In the genomic region with DNA sequence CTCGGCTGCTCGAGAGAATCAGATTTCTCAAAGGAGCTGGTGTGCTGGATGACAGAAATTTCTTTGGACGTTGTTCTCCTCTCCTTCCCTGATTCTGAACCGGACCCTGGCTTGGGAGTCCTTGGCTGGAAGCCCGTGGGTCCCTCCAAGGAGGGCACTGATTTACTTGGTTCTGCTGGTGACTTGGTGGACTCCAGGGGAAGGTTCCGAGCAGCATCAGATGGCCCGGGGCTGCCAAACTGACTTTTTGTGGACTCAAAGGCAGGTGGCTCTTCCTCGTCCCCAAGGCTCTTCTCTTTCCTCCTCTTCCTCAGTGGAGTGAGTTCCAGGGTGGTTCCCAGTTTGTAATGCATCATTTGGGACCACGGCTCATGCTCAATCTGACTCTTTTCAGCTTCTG, we compare ENCODE assay signal across 23 cellular contexts.
DNase-seq lines count a peak whose midpoint lies in the region; ATAC-seq and TF ChIP-seq lines count a peak whose summit lies in the region.
"Had no signal": no experiment of that assay in that cellular context is flagged by ENCODE, and none has a peak within 500 bp of the region (broad histone marks: within the 10 kb centered on the region; RNA-seq: fewer than 3 reads in every experiment).

No MANE protein-coding gene starts in this region.

- no peaks in the 10 kb centered on the region for H3K36me3 Mint-ChIP-seq in endodermal cell (ENCODE audit: low read depth)

- CTCF ChIA-PET in PC-3 (lab: Charles Lee) = no interaction called here

- intact Hi-C loops in PC-3 (cut with micrococcal nuclease) = no loop called here
- intact Hi-C loops in stomach (cut with DNase I; ENCODE audit: low total_unique reads) = no loop called here
- intact Hi-C loops in thyroid gland (cut with DNase I) = loop anchor here (10.0 kb wide), 2 partner anchors 442 to 582 kb away; a partner anchor contains a TSS

- POLR2A ChIA-PET in PC-3 (lab: Charles Lee; ENCODE audit: unreplicated experiment) = no interaction called here

- DNase-seq in DND-41 = no peak
- no peak for DNase-seq in PC-3
- peak; percentile 21 for DNase-seq in endodermal cell
- DNase-seq in stomach = peak; percentile 11
- no peak for DNase-seq in thyroid gland
- DNase-seq: Calu3; CD8-positive, alpha-beta memory T cell; GM23248; H9; HFFc6; MM.1S; NCI-H2029; NCI-H526 treated with DMSO at 0.1 percent for 48 hours; Right ventricle myocardium superior; RPMI8226 had no signal

- no peaks in the 10 kb centered on the region for H3K9me3 Mint-ChIP-seq in endodermal cell
- H3K9me3 Mint-ChIP-seq: H9, HFFc6 had no signal

- H3K27me3 ChIP-seq in DND-41 (ENCODE audit: insufficient read depth, low read length, poor library complexity) (no peaks in the 10 kb centered on the region), PC-3 (ENCODE audit: low read length) (no peaks in the 10 kb centered on the region), endodermal cell (ENCODE audit: control insufficient read depth, insufficient read depth, low read length, poor library complexity, severe bottlenecking) (no peaks in the 10 kb centered on the region), stomach (no peaks in the 10 kb centered on the region), thyroid gland (no peaks in the 10 kb centered on the region)
- H3K27me3 ChIP-seq: SJSA1 had no signal

- H3K27ac ChIP-seq in DND-41 (ENCODE audit: low read length) (peak overlapping the region; percentile 2; the same call in 1 of the 2 replicates), PC-3 (ENCODE audit: low read length) (no peak overlapping the region), endodermal cell (ENCODE audit: low read depth, low read length) (no peak overlapping the region), stomach (no peak overlapping the region), thyroid gland (no peak overlapping the region)
- H3K27ac ChIP-seq: GM23248, HL-60, KMS-11, SJSA1 had no signal

- H3K9me2 ChIP-seq in PC-3 (replicated peaks; ENCODE audit: low read length) = no peaks in the 10 kb centered on the region

- TF ChIP-seq EP300 in stomach (IDR thresholded peaks at IDR 0.05) = no peak

- H3K4me1 ChIP-seq in DND-41 (ENCODE audit: insufficient read depth, low read length) (no peaks in the 10 kb centered on the region; the same call in 1 of the 2 replicates), PC-3 (ENCODE audit: insufficient read depth, low read length) (no peaks in the 10 kb centered on the region), endodermal cell (ENCODE audit: control insufficient read depth, insufficient read depth, low read length) (no peaks in the 10 kb centered on the region), stomach (no peaks in the 10 kb centered on the region), thyroid gland (no peaks in the 10 kb centered on the region)
- H3K4me1 ChIP-seq: SJSA1 had no signal

- H3K4me1 Mint-ChIP-seq in endodermal cell = no peaks in the 10 kb centered on the region

- ATAC-seq in DND-41 (ENCODE audit: insufficient read depth, low read depth) (no peak), PC-3 (no peak), HG03045 (IDR thresholded peaks at IDR 0.05; ENCODE audit: unreplicated experiment) (no peak), GM18505 (IDR thresholded peaks at IDR 0.05; ENCODE audit: unreplicated experiment) (no peak)

- no peak overlapping the region for H2AFZ ChIP-seq in DND-41 (ENCODE audit: low read depth, low read length)
- no peak overlapping the region for H2AFZ ChIP-seq in PC-3 (ENCODE audit: low read length)
- H2AFZ ChIP-seq: GM23248 had no signal

- TF ChIP-seq POLR2A in stomach (IDR thresholded peaks at IDR 0.05) (no peak), thyroid gland (IDR thresholded peaks at IDR 0.05) (no peak), GM18505 (IDR thresholded peaks at IDR 0.05; ENCODE audit: borderline replicate concordance, extremely low read depth, insufficient read depth, insufficient read length) (no peak)

- peaks cover 4% of the 10 kb centered on the region for H3K27me3 Mint-ChIP-seq in endodermal cell (ENCODE audit: insufficient read depth)
- H3K27me3 Mint-ChIP-seq: B cell; CD8-positive, alpha-beta memory T cell; IgD-negative memory B cell had no signal

- H3F3A ChIP-seq in PC-3 (ENCODE audit: low read length, unreplicated experiment) = no peaks in the 10 kb centered on the region

- H3K79me2 ChIP-seq in DND-41 (ENCODE audit: insufficient read depth, low read length) = peaks cover 100% of the 10 kb centered on the region
- no peaks in the 10 kb centered on the region for H3K79me2 ChIP-seq in PC-3 (ENCODE audit: low read length)

- no peak overlapping the region for H3K27ac Mint-ChIP-seq in endodermal cell
- H3K27ac Mint-ChIP-seq: B cell, H9, HFFc6 had no signal

- H3K9ac ChIP-seq in DND-41 (ENCODE audit: low read depth, low read length) = no peak overlapping the region
- H3K9ac ChIP-seq in PC-3 (ENCODE audit: low read length) = no peak overlapping the region
- no peak overlapping the region for H3K9ac ChIP-seq in endodermal cell (ENCODE audit: extremely low read depth, low read length, poor library complexity, severe bottlenecking)
- H3K9ac ChIP-seq: GM23248, KMS-11 had no signal

- H3K36me3 ChIP-seq in DND-41 (ENCODE audit: insufficient read depth, low read length) (peaks cover 97% of the 10 kb centered on the region), PC-3 (ENCODE audit: low read depth, low read length) (no peaks in the 10 kb centered on the region), endodermal cell (ENCODE audit: control insufficient read depth, insufficient read depth, low read length) (no peaks in the 10 kb centered on the region), stomach (peaks cover 0 to 11% (median 5%) of the 10 kb centered on the region in 4 donors), thyroid gland (no peaks in the 10 kb centered on the region)

- peaks cover 89% of the 10 kb centered on the region for H4K20me1 ChIP-seq in DND-41 (ENCODE audit: insufficient read depth, low read length)
- no peaks in the 10 kb centered on the region for H4K20me1 ChIP-seq in PC-3 (ENCODE audit: low read length)

- TF ChIP-seq CTCF in DND-41 (IDR thresholded peaks at IDR 0.05; ENCODE audit: borderline replicate concordance, extremely low read depth, low read length, poor library complexity, severe bottlenecking) = no peak
- TF ChIP-seq CTCF in PC-3 (conservative IDR thresholded peaks at IDR 0.05; ENCODE audit: low read depth, low read length) = no peak
- no peak for TF ChIP-seq CTCF in endodermal cell (conservative IDR thresholded peaks at IDR 0.05)
- no peak for TF ChIP-seq CTCF in stomach (IDR thresholded peaks at IDR 0.05)
- no peak for TF ChIP-seq CTCF in thyroid gland (IDR thresholded peaks at IDR 0.05)

- H3K4me3 Mint-ChIP-seq in endodermal cell = no peak overlapping the region
- H3K4me3 Mint-ChIP-seq: B cell; CD14-positive monocyte; CD8-positive, alpha-beta memory T cell; H9; HFFc6 had no signal

- H3K4me3 ChIP-seq in DND-41 (ENCODE audit: low read depth in 1 of 2, low read length in 2 of 2) (no peak overlapping the region), PC-3 (ENCODE audit: low read length) (no peak overlapping the region), endodermal cell (ENCODE audit: low read length) (no peak overlapping the region), stomach (no peak overlapping the region), thyroid gland (replicated peaks in 1 of 3) (no peak overlapping the region)
- H3K4me3 ChIP-seq: GM23248, SJSA1 had no signal

- H3K4me2 ChIP-seq in DND-41 (ENCODE audit: insufficient read depth, low read length) = no peak overlapping the region
- no peak overlapping the region for H3K4me2 ChIP-seq in PC-3 (ENCODE audit: low read length)
- H3K4me2 ChIP-seq: KMS-11 had no signal

- TSS peak; percentile 18 for BruUV-seq in PC-3 (replicated peaks; lab: Mats Ljungman, UMichigan)

- H3K9me3 ChIP-seq in DND-41 (ENCODE audit: insufficient read depth, low read length, severe bottlenecking) (no peaks in the 10 kb centered on the region), PC-3 (ENCODE audit: low read length) (no peaks in the 10 kb centered on the region), endodermal cell (ENCODE audit: control insufficient read depth, low read length) (no peaks in the 10 kb centered on the region), stomach (no peaks in the 10 kb centered on the region), thyroid gland (no peaks in the 10 kb centered on the region)
- H3K9me3 ChIP-seq: SJSA1 had no signal

- WGBS in endodermal cell (ENCODE audit: insufficient coverage in 1 of 2, insufficient read length in 1 of 2), 2 experiments = 90 to 100% methylated on average over 1 to 9 of the region's 9 CpGs
- 82 to 85% (median 84%) methylated on average over 9 of the region's 9 CpGs for WGBS in stomach, 5 donors
- 84 to 95% methylated on average over 9 of the region's 9 CpGs for WGBS in thyroid gland, 2 donors

Comparison
In these comparisons a context has a peak if more than half of its experiments do, and no peak if none do; other contexts are left out.
1. DNase-seq: peak in endodermal cell (single experiment) and stomach (single experiment); none in DND-41 (single experiment), PC-3 (single experiment) and thyroid gland (0 of 2).